31 cellular contexts compared by ENCODE assay signal in genomic region chr5:73081093-73081492, GRCh38. TPM values are rescaled to one million over a fixed set of nuclear protein-coding genes. Genes with fewer than 3 reads are reported as not detected.
"Had no signal": no experiment of that assay in that cellular context is flagged by ENCODE, and none has a peak within 500 bp of the region (broad histone marks: within the 10 kb centered on the region; RNA-seq: fewer than 3 reads in every experiment).

No MANE protein-coding gene starts in this region.

- H3K4me3 ChIP-seq: stomach, suprapubic skin, testis, thoracic aorta, thyroid gland, tibial artery, tibial nerve, transverse colon, upper lobe of left lung, upper lobe of right lung, uterus, vagina had no signal

- H3K4me1 ChIP-seq: stomach, suprapubic skin, testis, tibial artery, tibial nerve, transverse colon, upper lobe of left lung, upper lobe of right lung, uterus, vagina had no signal

- H3K27me3 Mint-ChIP-seq: stimulated activated memory B cell treated with anti-CD40 and anti-IgM and Interleukin-4, amounts not matched to agents 10 μg/mL and 1 μg/mL and 100 μg/mL, for 72 hours; stimulated activated naive B cell treated with anti-CD40 and anti-IgM and Interleukin-4, amounts not matched to agents 10 μg/mL and 1 μg/mL and 100 μg/mL, for 72 hours; type B pancreatic cell had no signal

- H3K9me3 ChIP-seq: stomach, suprapubic skin, testis, thoracic aorta, thyroid gland, tibial artery, tibial nerve, transverse colon, upper lobe of left lung, upper lobe of right lung, uterus, vagina had no signal

- H3K4me3 Mint-ChIP-seq: stimulated activated effector memory CD8-positive, alpha-beta T cell treated with anti-CD3 and anti-CD28 coated beads, Interleukin-12 subunit alpha, Interleukin-12 subunit beta, amount 100 ng/mL, for 72 hours; stimulated activated memory B cell treated with anti-CD40 and anti-IgM and Interleukin-4, amounts not matched to agents 10 μg/mL and 1 μg/mL and 100 μg/mL, for 72 hours; stimulated activated naive B cell treated with anti-CD40 and anti-IgM and Interleukin-4, amounts not matched to agents 10 μg/mL and 1 μg/mL and 100 μg/mL, for 72 hours; stimulated activated naive CD8-positive, alpha-beta T cell treated with anti-CD3 and anti-CD28 coated beads, Interleukin-15, amount 100 ng/mL, for 72 hours; stimulated activated naive CD8-positive, alpha-beta T cell treated with anti-CD3 and anti-CD28 coated beads, Interleukin-15, Interleukin-2, amounts not matched to agents 100 ng/mL and 50 ng/mL, for 24 hours; type B pancreatic cell had no signal

- H3K9me3 Mint-ChIP-seq: stimulated activated effector memory CD8-positive, alpha-beta T cell treated with anti-CD3 and anti-CD28 coated beads, Interleukin-12 subunit alpha, Interleukin-12 subunit beta, amount 100 ng/mL, for 72 hours; stimulated activated memory B cell treated with anti-CD40 and anti-IgM and Interleukin-4, amounts not matched to agents 10 μg/mL and 1 μg/mL and 100 μg/mL, for 72 hours; stimulated activated naive B cell treated with anti-CD40 and anti-IgM and Interleukin-4, amounts not matched to agents 10 μg/mL and 1 μg/mL and 100 μg/mL, for 72 hours; stimulated activated naive CD8-positive, alpha-beta T cell treated with anti-CD3 and anti-CD28 coated beads, Interleukin-15, amount 100 ng/mL, for 72 hours; stimulated activated naive CD8-positive, alpha-beta T cell treated with anti-CD3 and anti-CD28 coated beads, Interleukin-15, Interleukin-2, amounts not matched to agents 100 ng/mL and 50 ng/mL, for 24 hours; type B pancreatic cell had no signal

- ATAC-seq: stimulated activated effector memory CD8-positive, alpha-beta T cell treated with anti-CD3 and anti-CD28 coated beads, Interleukin-12 subunit alpha, Interleukin-12 subunit beta, amount 100 ng/mL, for 72 hours; stimulated activated memory B cell treated with anti-CD40 and anti-IgM and Interleukin-4, amounts not matched to agents 10 μg/mL and 1 μg/mL and 100 μg/mL, for 72 hours; stimulated activated naive B cell treated with anti-CD40 and anti-IgM and Interleukin-4, amounts not matched to agents 10 μg/mL and 1 μg/mL and 100 μg/mL, for 72 hours; stimulated activated naive CD8-positive, alpha-beta T cell treated with anti-CD3 and anti-CD28 coated beads, Interleukin-15, amount 100 ng/mL, for 72 hours; stimulated activated naive CD8-positive, alpha-beta T cell treated with anti-CD3 and anti-CD28 coated beads, Interleukin-15, Interleukin-2, amounts not matched to agents 100 U/mL and 50 U/mL, for 24 hours; upper lobe of right lung had no signal

- H3K4me1 Mint-ChIP-seq: stimulated activated effector memory CD8-positive, alpha-beta T cell treated with anti-CD3 and anti-CD28 coated beads, Interleukin-12 subunit alpha, Interleukin-12 subunit beta, amount 100 ng/mL, for 72 hours; stimulated activated memory B cell treated with anti-CD40 and anti-IgM and Interleukin-4, amounts not matched to agents 10 μg/mL and 1 μg/mL and 100 μg/mL, for 72 hours; stimulated activated naive B cell treated with anti-CD40 and anti-IgM and Interleukin-4, amounts not matched to agents 10 μg/mL and 1 μg/mL and 100 μg/mL, for 72 hours; stimulated activated naive CD8-positive, alpha-beta T cell treated with anti-CD3 and anti-CD28 coated beads, Interleukin-15, amount 100 ng/mL, for 72 hours had no signal

- H3K27me3 ChIP-seq: stomach, suprapubic skin, testis, thyroid gland, tibial artery, tibial nerve, transverse colon, upper lobe of left lung, upper lobe of right lung, uterus, vagina had no signal

- FAIRE-seq: urothelium cell line had no signal

- H3K27ac Mint-ChIP-seq: stimulated activated effector memory CD8-positive, alpha-beta T cell treated with anti-CD3 and anti-CD28 coated beads, Interleukin-12 subunit alpha, Interleukin-12 subunit beta, amount 100 ng/mL, for 72 hours; stimulated activated memory B cell treated with anti-CD40 and anti-IgM and Interleukin-4, amounts not matched to agents 10 μg/mL and 1 μg/mL and 100 μg/mL, for 72 hours; stimulated activated naive B cell treated with anti-CD40 and anti-IgM and Interleukin-4, amounts not matched to agents 10 μg/mL and 1 μg/mL and 100 μg/mL, for 72 hours; stimulated activated naive CD8-positive, alpha-beta T cell treated with anti-CD3 and anti-CD28 coated beads, Interleukin-15, amount 100 ng/mL, for 72 hours; stimulated activated naive CD8-positive, alpha-beta T cell treated with anti-CD3 and anti-CD28 coated beads, Interleukin-15, Interleukin-2, amounts not matched to agents 100 ng/mL and 50 ng/mL, for 24 hours; type B pancreatic cell had no signal

- H3K36me3 Mint-ChIP-seq: type B pancreatic cell had no signal

- H3K27ac ChIP-seq: stomach, suprapubic skin, testis, thoracic aorta, thyroid gland, tibial artery, tibial nerve, transverse colon, upper lobe of left lung, upper lobe of right lung, uterus, vagina had no signal

- DNase-seq: stimulated activated CD4-positive, alpha-beta T cell treated with anti-CD3 and anti-CD28 coated beads, Interleukin-2, amount 100 ng/mL, for 48 hours; stimulated activated CD4-positive, alpha-beta T cell treated with anti-CD3 and anti-CD28 coated beads, Interleukin-4, amount 100 ng/mL, for 1 hour; stimulated activated CD4-positive, alpha-beta T cell treated with anti-CD3 and anti-CD28 coated beads, Interleukin-4, amount 100 ng/mL, for 24 hours; stimulated activated CD4-positive, alpha-beta T cell treated with anti-CD3 and anti-CD28 coated beads, Interleukin-4, amount 100 ng/mL, for 4 hours; stimulated activated CD8-positive, alpha-beta memory T cell treated with anti-CD3 and anti-CD28 coated beads, Interleukin-4, amount 100 ng/mL, for 48 hours; stimulated activated naive B cell treated with anti-CD40 and anti-IgM and Interleukin-4, amounts not matched to agents 10 μg/mL and 1 μg/mL and 100 μg/mL, for 72 hours; stimulated activated naive CD4-positive, alpha-beta T cell; stimulated activated naive CD4-positive, alpha-beta T cell treated with Interleukin-2 at 50 U/mL for 16 hours; stimulated activated naive CD8-positive, alpha-beta T cell treated with anti-CD3 and anti-CD28 coated beads, Interleukin-15, amount 100 ng/mL, for 72 hours; stimulated activated naive CD8-positive, alpha-beta T cell treated with anti-CD3 and anti-CD28 coated beads, Interleukin-15, Interleukin-2, amounts not matched to agents 100 U/mL and 50 U/mL, for 24 hours; stomach; substantia nigra; testis; thyroid gland; tibial artery; transverse colon; trophoblast cell; upper lobe of left lung; upper lobe of right lung; uterus had no signal

- H3K36me3 ChIP-seq: uterus had no signal

RNA-seq across cellular contexts. Expression of gene TMEM171, which starts 39.3 kb away (rescaled TPM):
- total RNA-seq: subcutaneous adipose tissue, thoracic aorta, urinary bladder, uterus, vagina had no signal
